Comparison of ENCODE assay signal across 22 cellular contexts in genomic region chr11:10365045-10365444, GRCh38.
"Had no signal": no experiment of that assay in that cellular context is flagged by ENCODE, and none has a peak within 500 bp of the region (broad histone marks: within the 10 kb centered on the region; RNA-seq: fewer than 3 reads in every experiment).

No MANE protein-coding gene starts in this region.

- DNase-seq: Karpas-422, KG1, MG63, NCI-H1092, NCI-H1105 treated with DMSO at 0.1 percent for 48 hours, NCI-H1436, NCI-H187, NCI-H2029, NCI-H2081 treated with DMSO at 0.1 percent for 48 hours, NCI-H2171, NCI-H226, NCI-H446, NCI-H510A, NCI-H524 treated with DMSO at 0.1 percent for 48 hours, NCI-H69, NCI-H774, PC-3, Peyer's patch, SHP77 treated with DMSO at 0.1 percent for 48 hours, SJCRH30 had no signal

- H3K36me3 ChIP-seq: MG63, Peyer's patch had no signal

- ATAC-seq: PC-3, Right ventricle myocardium inferior, SK-N-SH treated with all-trans-retinoic acid at 6 μM for 48 hours had no signal

- H3K4me3 ChIP-seq: MG63, Peyer's patch, SJCRH30 had no signal

- H3K27ac ChIP-seq: Peyer's patch, SJCRH30 had no signal

- H3K9me3 ChIP-seq: Peyer's patch had no signal

- H3K27me3 ChIP-seq: MG63, Peyer's patch, SJCRH30 had no signal
